ENCODE assay signal across 1 cellular context in the genomic region with DNA sequence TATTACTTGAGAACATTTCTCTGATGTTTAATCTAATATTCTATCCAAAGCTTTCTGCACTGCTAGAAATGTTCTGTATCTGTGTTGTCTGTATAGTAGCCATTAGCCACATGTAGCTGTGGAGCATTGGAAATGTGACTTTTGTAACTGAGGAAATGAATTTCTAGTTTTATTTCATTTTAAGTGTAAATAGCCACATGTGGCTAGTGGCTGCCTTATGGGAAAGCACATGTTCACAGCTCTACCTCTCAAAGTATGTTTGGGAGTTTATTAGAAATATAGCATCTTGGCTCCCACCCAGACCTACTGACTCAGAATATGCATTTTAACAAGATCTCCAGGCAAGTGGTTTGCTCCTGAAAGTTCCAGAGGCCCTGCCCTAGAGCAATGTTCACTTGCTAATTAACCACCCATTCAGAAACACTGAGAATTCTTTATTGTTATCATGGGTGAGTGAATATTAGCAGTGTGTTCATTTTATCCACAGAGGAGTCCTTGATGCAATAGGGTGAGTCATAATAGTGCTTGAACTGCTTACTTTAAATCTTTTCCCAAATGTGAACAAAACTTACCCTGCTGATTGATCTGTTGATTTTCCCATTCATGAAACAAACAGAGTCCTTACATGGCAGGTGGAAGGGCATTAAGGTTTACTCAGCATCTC.
TF ChIP-seq lines count a peak whose summit lies in the region.

No MANE protein-coding gene starts in this region.

TF ChIP-seq in HepG2, 621 proteins besides CTCF, POLR2A, EP300 and RAD21 (continued from another document and continues in another):
- TF ChIP-seq, protein P1, sequence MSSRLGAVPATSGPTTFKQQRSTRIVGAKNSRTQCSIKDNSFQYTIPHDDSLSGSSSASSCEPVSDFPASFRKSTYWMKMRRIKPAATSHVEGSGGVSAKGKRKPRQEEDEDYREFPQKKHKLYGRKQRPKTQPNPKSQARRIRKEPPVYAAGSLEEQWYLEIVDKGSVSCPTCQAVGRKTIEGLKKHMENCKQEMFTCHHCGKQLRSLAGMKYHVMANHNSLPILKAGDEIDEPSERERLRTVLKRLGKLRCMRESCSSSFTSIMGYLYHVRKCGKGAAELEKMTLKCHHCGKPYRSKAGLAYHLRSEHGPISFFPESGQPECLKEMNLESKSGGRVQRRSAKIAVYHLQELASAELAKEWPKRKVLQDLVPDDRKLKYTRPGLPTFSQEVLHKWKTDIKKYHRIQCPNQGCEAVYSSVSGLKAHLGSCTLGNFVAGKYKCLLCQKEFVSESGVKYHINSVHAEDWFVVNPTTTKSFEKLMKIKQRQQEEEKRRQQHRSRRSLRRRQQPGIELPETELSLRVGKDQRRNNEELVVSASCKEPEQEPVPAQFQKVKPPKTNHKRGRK (CRISPR knock-in tag; IDR thresholded peaks at IDR 0.05): no peak
- TF ChIP-seq JUN (CRISPR knock-in tag; IDR thresholded peaks at IDR 0.05) (peak; percentile 43; the same call in 1 of the 2 replicates), ZSCAN21 (CRISPR knock-in tag; IDR thresholded peaks at IDR 0.05; ENCODE audit: borderline replicate concordance) (no peak), MAFF (IDR thresholded peaks at IDR 0.05; ENCODE audit: low read depth, low read length) (peak; percentile 45; the same call in 1 of the 2 replicates), ZNF501 (CRISPR knock-in tag; IDR thresholded peaks at IDR 0.05) (no peak), CEBPG (CRISPR knock-in tag; IDR thresholded peaks at IDR 0.05) (peak; percentile 73; the same call in 1 of the 2 replicates), ZNF335 (CRISPR knock-in tag; IDR thresholded peaks at IDR 0.05) (no peak), NR2F1 (CRISPR knock-in tag; IDR thresholded peaks at IDR 0.05) (peak in 1 of 2 experiments; percentile 52; a peak in 1 of 4 replicates), NFKB2 (CRISPR knock-in tag; IDR thresholded peaks at IDR 0.05; ENCODE audit: borderline replicate concordance) (no peak), ZNF430 (CRISPR knock-in tag; IDR thresholded peaks at IDR 0.05) (no peak), ZNF431 (CRISPR knock-in tag; IDR thresholded peaks at IDR 0.05; ENCODE audit: borderline replicate concordance, low read depth) (no peak), CBX5 (CRISPR knock-in tag; IDR thresholded peaks at IDR 0.05; ENCODE audit: borderline replicate concordance) (no peak), HMG20A (CRISPR knock-in tag; IDR thresholded peaks at IDR 0.05; ENCODE audit: borderline replicate concordance) (peak; percentile 72; the same call in 1 of the 2 replicates), HCFC1 (IDR thresholded peaks at IDR 0.05; ENCODE audit: low read depth, low read length) (no peak), HDAC6 (IDR thresholded peaks at IDR 0.05; ENCODE audit: low read depth, low read length) (no peak), KLF16 (CRISPR knock-in tag; IDR thresholded peaks at IDR 0.05) (no peak), ZNF839 (CRISPR knock-in tag; IDR thresholded peaks at IDR 0.05; ENCODE audit: borderline replicate concordance) (no peak), STAG1 (CRISPR knock-in tag; IDR thresholded peaks at IDR 0.05) (no peak), NR2F6 (IDR thresholded peaks at IDR 0.05) (no peak), NR2F6 (CRISPR knock-in tag; IDR thresholded peaks at IDR 0.05) (no peak), KLF6 (CRISPR knock-in tag; IDR thresholded peaks at IDR 0.05) (0 out of 2 replicates have a peak, but pooled peaks have one; percentile 30), ZSCAN30 (CRISPR knock-in tag; IDR thresholded peaks at IDR 0.05) (no peak), SOX13 (IDR thresholded peaks at IDR 0.05) (no peak), SOX13 (CRISPR knock-in tag; conservative IDR thresholded peaks at IDR 0.05 in 1 of 2, IDR thresholded peaks at IDR 0.05 in 1 of 2) (peak in 1 of 2 experiments; percentile 64; a peak in 2 of 4 replicates), FOXK1 (CRISPR knock-in tag; IDR thresholded peaks at IDR 0.05; ENCODE audit: borderline replicate concordance, low read depth) (0 out of 2 replicates have a peak, but pooled peaks have one; percentile 43), DMAP1 (CRISPR knock-in tag; IDR thresholded peaks at IDR 0.05) (0 out of 2 replicates have a peak, but pooled peaks have one; percentile 26), TBL1XR1 (IDR thresholded peaks at IDR 0.05; ENCODE audit: borderline replicate concordance, low read length, partially characterized antibody) (peak; percentile 65), ZNF597 (CRISPR knock-in tag; IDR thresholded peaks at IDR 0.05) (no peak), TCF7 (IDR thresholded peaks at IDR 0.05; ENCODE audit: low read depth) (peak; percentile 40), FOXP4 (CRISPR knock-in tag; IDR thresholded peaks at IDR 0.05) (peak; percentile 73; the same call in 1 of the 2 replicates), PHF20 (CRISPR knock-in tag; IDR thresholded peaks at IDR 0.05) (no peak), HOXA3 (CRISPR knock-in tag; IDR thresholded peaks at IDR 0.05) (no peak), ATRX (CRISPR knock-in tag; IDR thresholded peaks at IDR 0.05; ENCODE audit: borderline replicate concordance) (no peak), SOX5 (CRISPR knock-in tag; IDR thresholded peaks at IDR 0.05; ENCODE audit: borderline replicate concordance) (peak; percentile 79; the same call in 1 of the 2 replicates), SMYD3 (CRISPR knock-in tag; IDR thresholded peaks at IDR 0.05) (no peak), YEATS2 (CRISPR knock-in tag; IDR thresholded peaks at IDR 0.05; ENCODE audit: borderline replicate concordance) (no peak), ZNF703 (CRISPR knock-in tag; IDR thresholded peaks at IDR 0.05; ENCODE audit: borderline replicate concordance) (no peak), ZSCAN9 (CRISPR knock-in tag; IDR thresholded peaks at IDR 0.05; ENCODE audit: borderline replicate concordance) (no peak), SAP130 (CRISPR knock-in tag; IDR thresholded peaks at IDR 0.05; ENCODE audit: low read depth) (peak; percentile 72), ZBTB38 (CRISPR knock-in tag; IDR thresholded peaks at IDR 0.05) (no peak), RXRB (CRISPR knock-in tag; IDR thresholded peaks at IDR 0.05; ENCODE audit: borderline replicate concordance) (peak; percentile 72), THYN1 (CRISPR knock-in tag; IDR thresholded peaks at IDR 0.05; ENCODE audit: borderline replicate concordance, low read depth) (no peak), ZNF503 (CRISPR knock-in tag; IDR thresholded peaks at IDR 0.05) (0 out of 2 replicates have a peak, but pooled peaks have one; percentile 20), JUNB (CRISPR knock-in tag; IDR thresholded peaks at IDR 0.05; ENCODE audit: borderline replicate concordance) (peak; percentile 76; the same call in 1 of the 2 replicates), ZNF761 (CRISPR knock-in tag; conservative IDR thresholded peaks at IDR 0.05) (no peak), ZNF780A (CRISPR knock-in tag; IDR thresholded peaks at IDR 0.05) (no peak), ZNF629 (CRISPR knock-in tag; conservative IDR thresholded peaks at IDR 0.05) (no peak)
- TF ChIP-seq, protein P2, sequence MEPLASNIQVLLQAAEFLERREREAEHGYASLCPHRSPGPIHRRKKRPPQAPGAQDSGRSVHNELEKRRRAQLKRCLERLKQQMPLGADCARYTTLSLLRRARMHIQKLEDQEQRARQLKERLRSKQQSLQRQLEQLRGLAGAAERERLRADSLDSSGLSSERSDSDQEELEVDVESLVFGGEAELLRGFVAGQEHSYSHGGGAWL (CRISPR knock-in tag; IDR thresholded peaks at IDR 0.05): no peak
- TF ChIP-seq, protein P3, sequence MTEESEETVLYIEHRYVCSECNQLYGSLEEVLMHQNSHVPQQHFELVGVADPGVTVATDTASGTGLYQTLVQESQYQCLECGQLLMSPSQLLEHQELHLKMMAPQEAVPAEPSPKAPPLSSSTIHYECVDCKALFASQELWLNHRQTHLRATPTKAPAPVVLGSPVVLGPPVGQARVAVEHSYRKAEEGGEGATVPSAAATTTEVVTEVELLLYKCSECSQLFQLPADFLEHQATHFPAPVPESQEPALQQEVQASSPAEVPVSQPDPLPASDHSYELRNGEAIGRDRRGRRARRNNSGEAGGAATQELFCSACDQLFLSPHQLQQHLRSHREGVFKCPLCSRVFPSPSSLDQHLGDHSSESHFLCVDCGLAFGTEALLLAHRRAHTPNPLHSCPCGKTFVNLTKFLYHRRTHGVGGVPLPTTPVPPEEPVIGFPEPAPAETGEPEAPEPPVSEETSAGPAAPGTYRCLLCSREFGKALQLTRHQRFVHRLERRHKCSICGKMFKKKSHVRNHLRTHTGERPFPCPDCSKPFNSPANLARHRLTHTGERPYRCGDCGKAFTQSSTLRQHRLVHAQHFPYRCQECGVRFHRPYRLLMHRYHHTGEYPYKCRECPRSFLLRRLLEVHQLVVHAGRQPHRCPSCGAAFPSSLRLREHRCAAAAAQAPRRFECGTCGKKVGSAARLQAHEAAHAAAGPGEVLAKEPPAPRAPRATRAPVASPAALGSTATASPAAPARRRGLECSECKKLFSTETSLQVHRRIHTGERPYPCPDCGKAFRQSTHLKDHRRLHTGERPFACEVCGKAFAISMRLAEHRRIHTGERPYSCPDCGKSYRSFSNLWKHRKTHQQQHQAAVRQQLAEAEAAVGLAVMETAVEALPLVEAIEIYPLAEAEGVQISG (CRISPR knock-in tag; IDR thresholded peaks at IDR 0.05): no peak
- TF ChIP-seq, protein P4, sequence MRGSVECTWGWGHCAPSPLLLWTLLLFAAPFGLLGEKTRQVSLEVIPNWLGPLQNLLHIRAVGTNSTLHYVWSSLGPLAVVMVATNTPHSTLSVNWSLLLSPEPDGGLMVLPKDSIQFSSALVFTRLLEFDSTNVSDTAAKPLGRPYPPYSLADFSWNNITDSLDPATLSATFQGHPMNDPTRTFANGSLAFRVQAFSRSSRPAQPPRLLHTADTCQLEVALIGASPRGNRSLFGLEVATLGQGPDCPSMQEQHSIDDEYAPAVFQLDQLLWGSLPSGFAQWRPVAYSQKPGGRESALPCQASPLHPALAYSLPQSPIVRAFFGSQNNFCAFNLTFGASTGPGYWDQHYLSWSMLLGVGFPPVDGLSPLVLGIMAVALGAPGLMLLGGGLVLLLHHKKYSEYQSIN (CRISPR knock-in tag; IDR thresholded peaks at IDR 0.05; ENCODE audit: borderline replicate concordance): no peak
- TF ChIP-seq, protein P5, sequence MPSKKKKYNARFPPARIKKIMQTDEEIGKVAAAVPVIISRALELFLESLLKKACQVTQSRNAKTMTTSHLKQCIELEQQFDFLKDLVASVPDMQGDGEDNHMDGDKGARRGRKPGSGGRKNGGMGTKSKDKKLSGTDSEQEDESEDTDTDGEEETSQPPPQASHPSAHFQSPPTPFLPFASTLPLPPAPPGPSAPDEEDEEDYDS (CRISPR knock-in tag; IDR thresholded peaks at IDR 0.05): no peak
- TF ChIP-seq, protein P6, sequence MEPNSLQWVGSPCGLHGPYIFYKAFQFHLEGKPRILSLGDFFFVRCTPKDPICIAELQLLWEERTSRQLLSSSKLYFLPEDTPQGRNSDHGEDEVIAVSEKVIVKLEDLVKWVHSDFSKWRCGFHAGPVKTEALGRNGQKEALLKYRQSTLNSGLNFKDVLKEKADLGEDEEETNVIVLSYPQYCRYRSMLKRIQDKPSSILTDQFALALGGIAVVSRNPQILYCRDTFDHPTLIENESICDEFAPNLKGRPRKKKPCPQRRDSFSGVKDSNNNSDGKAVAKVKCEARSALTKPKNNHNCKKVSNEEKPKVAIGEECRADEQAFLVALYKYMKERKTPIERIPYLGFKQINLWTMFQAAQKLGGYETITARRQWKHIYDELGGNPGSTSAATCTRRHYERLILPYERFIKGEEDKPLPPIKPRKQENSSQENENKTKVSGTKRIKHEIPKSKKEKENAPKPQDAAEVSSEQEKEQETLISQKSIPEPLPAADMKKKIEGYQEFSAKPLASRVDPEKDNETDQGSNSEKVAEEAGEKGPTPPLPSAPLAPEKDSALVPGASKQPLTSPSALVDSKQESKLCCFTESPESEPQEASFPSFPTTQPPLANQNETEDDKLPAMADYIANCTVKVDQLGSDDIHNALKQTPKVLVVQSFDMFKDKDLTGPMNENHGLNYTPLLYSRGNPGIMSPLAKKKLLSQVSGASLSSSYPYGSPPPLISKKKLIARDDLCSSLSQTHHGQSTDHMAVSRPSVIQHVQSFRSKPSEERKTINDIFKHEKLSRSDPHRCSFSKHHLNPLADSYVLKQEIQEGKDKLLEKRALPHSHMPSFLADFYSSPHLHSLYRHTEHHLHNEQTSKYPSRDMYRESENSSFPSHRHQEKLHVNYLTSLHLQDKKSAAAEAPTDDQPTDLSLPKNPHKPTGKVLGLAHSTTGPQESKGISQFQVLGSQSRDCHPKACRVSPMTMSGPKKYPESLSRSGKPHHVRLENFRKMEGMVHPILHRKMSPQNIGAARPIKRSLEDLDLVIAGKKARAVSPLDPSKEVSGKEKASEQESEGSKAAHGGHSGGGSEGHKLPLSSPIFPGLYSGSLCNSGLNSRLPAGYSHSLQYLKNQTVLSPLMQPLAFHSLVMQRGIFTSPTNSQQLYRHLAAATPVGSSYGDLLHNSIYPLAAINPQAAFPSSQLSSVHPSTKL (CRISPR knock-in tag; IDR thresholded peaks at IDR 0.05): peak; percentile 90
